In genomic region chr7:96111405-96111804, GRCh38 we compare ENCODE assay signal across 32 cellular contexts.
"Had no signal": no experiment of that assay in that cellular context is flagged by ENCODE, and none has a peak within 500 bp of the region (broad histone marks: within the 10 kb centered on the region; RNA-seq: fewer than 3 reads in every experiment).

No MANE protein-coding gene starts in this region.

- FAIRE-seq: astrocyte, bronchial epithelial cell had no signal

- ATAC-seq: activated naive CD4-positive, alpha-beta T cell treated with anti-CD3 and anti-CD28 coated beads, Interleukin-2, amount 50 U/mL, for 72 hours; activated naive CD8-positive, alpha-beta T cell treated with anti-CD3 and anti-CD28 coated beads, Interleukin-2, amount 50 U/mL, for 24 hours; activated T-cell treated with anti-CD3 and anti-CD28 coated beads, Interleukin-2, amount 50 U/mL, for 4 hours; activated T-cell treated with anti-CD3 and anti-CD28 coated beads, Interleukin-2, amount 50 U/mL, for 72 hours; activated T-helper 17 cell treated with anti-CD3 and anti-CD28 coated beads, Interleukin-2, amount 50 U/mL, for 72 hours; body of pancreas had no signal

- DNase-seq: activated effector memory CD4-positive, alpha-beta T cell treated with anti-CD3 and anti-CD28 coated beads, Interleukin-2, amount 50 U/mL, for 16 hours; activated effector memory CD4-positive, alpha-beta T cell treated with Interleukin-2 at 50 U/mL for 16 hours; activated gamma-delta T cell; activated gamma-delta T cell treated with Interleukin-2 at 50 U/mL for 16 hours; activated naive CD4-positive, alpha-beta T cell; activated naive CD4-positive, alpha-beta T cell treated with anti-CD3 and anti-CD28 coated beads for 36 hours; activated naive CD4-positive, alpha-beta T cell treated with anti-CD3 and anti-CD28 coated beads, Interleukin-2, amount 10 ng/mL, durations not matched to agents 7 days and 5 days; activated naive CD4-positive, alpha-beta T cell treated with anti-CD3 and anti-CD28 coated beads, Interleukin-2, amount 50 U/mL, for 16 hours; activated naive CD4-positive, alpha-beta T cell treated with Interleukin-2 at 50 U/mL for 16 hours; activated naive CD8-positive, alpha-beta T cell treated with anti-CD3 and anti-CD28 coated beads for 36 hours; activated naive CD8-positive, alpha-beta T cell treated with anti-CD3 and anti-CD28 coated beads, Interleukin-2, amount 10 ng/mL, durations not matched to agents 7 days and 5 days; activated naive CD8-positive, alpha-beta T cell treated with anti-CD3 and anti-CD28 coated beads, Interleukin-2, amount 50 U/mL, for 24 hours; activated T-cell treated with anti-CD3 and anti-CD28 coated beads, Interleukin-2, amount 50 U/mL, for 4 hours; activated T-cell treated with anti-CD3 and anti-CD28 coated beads, Interleukin-2, amount 50 U/mL, for 48 hours; activated T-cell treated with anti-CD3 and anti-CD28 coated beads, Interleukin-2, amount 50 U/mL, for 72 hours; adrenal gland; amniotic stem cell; amygdala; anterior cingulate cortex; aorta; body of pancreas; brain microvascular endothelial cell; caudate nucleus; central memory CD4-positive, alpha-beta T cell; cerebellar nuclear complex had no signal

- H3K9me3 ChIP-seq: ascending aorta, body of pancreas had no signal

- H3K4me3 ChIP-seq: adrenal gland, ascending aorta, body of pancreas, breast epithelium, cardiac muscle cell had no signal

- H3K4me1 ChIP-seq: adrenal gland, ascending aorta, body of pancreas, breast epithelium had no signal

- H3K27me3 ChIP-seq: adrenal gland, ascending aorta, body of pancreas, brain microvascular endothelial cell, breast epithelium, cardiac muscle cell had no signal

- H3K27ac ChIP-seq: adrenal gland, ascending aorta, body of pancreas, brain microvascular endothelial cell, breast epithelium, cardiac muscle cell had no signal

- H3K36me3 ChIP-seq: adrenal gland, ascending aorta, brain microvascular endothelial cell, breast epithelium, cardiac muscle cell had no signal
